ENCODE assay signal across 29 cellular contexts in genomic region chr1:6574025-6574620, GRCh38. TPM values are rescaled to one million over a fixed set of nuclear protein-coding genes. Genes with fewer than 3 reads are reported as not detected.
"Had no signal": no experiment of that assay in that cellular context is flagged by ENCODE, and none has a peak within 500 bp of the region (broad histone marks: within the 10 kb centered on the region; RNA-seq: fewer than 3 reads in every experiment).

No MANE protein-coding gene starts in this region.

- H3K4me3 ChIP-seq: body of pancreas, cardiac muscle cell, upper lobe of left lung had no signal

- H3K27ac Mint-ChIP-seq: activated CD4-positive, alpha-beta T cell treated with anti-CD3 and anti-CD28 coated beads, Interleukin-2, amount 10 ng/mL, durations not matched to agents 7 days and 5 days; activated CD8-positive, alpha-beta memory T cell treated with anti-CD3 and anti-CD28 coated beads, Interleukin-2, amount 10 ng/mL, durations not matched to agents 7 days and 5 days; activated CD8-positive, alpha-beta T cell treated with anti-CD3 and anti-CD28 coated beads for 36 hours; activated naive CD4-positive, alpha-beta T cell treated with anti-CD3 and anti-CD28 coated beads, Interleukin-2, amount 50 U/mL, for 24 hours; dendritic cell treated with granulocyte-macrophage colony-stimulating factor and Interleukin-4, amounts not matched to agents 40 ng/mL and 50 ng/mL, for 4 days; natural killer cell treated with Interleukin-12 subunit alpha and Interleukin-12 subunit beta and Interleukin-15 and Interleukin-18, amount 100 ng/mL, for 72 hours had no signal

- H3K9me3 Mint-ChIP-seq: activated CD8-positive, alpha-beta T cell treated with anti-CD3 and anti-CD28 coated beads for 36 hours; activated naive CD4-positive, alpha-beta T cell treated with anti-CD3 and anti-CD28 coated beads, Interleukin-2, amount 50 U/mL, for 24 hours; natural killer cell treated with Interleukin-12 subunit alpha and Interleukin-12 subunit beta and Interleukin-15 and Interleukin-18, amount 100 ng/mL, for 72 hours had no signal

- ATAC-seq: activated CD8-positive, alpha-beta memory T cell treated with anti-CD3 and anti-CD28 coated beads, Interleukin-2, amount 10 ng/mL, durations not matched to agents 7 days and 5 days; activated CD8-positive, alpha-beta T cell treated with anti-CD3 and anti-CD28 coated beads for 36 hours; body of pancreas; left ventricle myocardium superior; natural killer cell treated with Interleukin-12 subunit alpha and Interleukin-12 subunit beta and Interleukin-15 and Interleukin-18, amount 100 ng/mL, for 72 hours; right cardiac atrium; stimulated activated naive CD8-positive, alpha-beta T cell treated with anti-CD3 and anti-CD28 coated beads, Interleukin-15, Interleukin-2, amounts not matched to agents 100 U/mL and 50 U/mL, for 24 hours had no signal

- H3K9ac ChIP-seq: parathyroid adenoma had no signal

- H3K4me3 Mint-ChIP-seq: activated CD4-positive, alpha-beta T cell treated with anti-CD3 and anti-CD28 coated beads, Interleukin-2, amount 10 ng/mL, durations not matched to agents 7 days and 5 days; activated CD8-positive, alpha-beta memory T cell treated with anti-CD3 and anti-CD28 coated beads, Interleukin-2, amount 10 ng/mL, durations not matched to agents 7 days and 5 days; activated CD8-positive, alpha-beta T cell treated with anti-CD3 and anti-CD28 coated beads for 36 hours; activated naive CD4-positive, alpha-beta T cell treated with anti-CD3 and anti-CD28 coated beads, Interleukin-2, amount 50 U/mL, for 24 hours; dendritic cell treated with granulocyte-macrophage colony-stimulating factor and Interleukin-4, amounts not matched to agents 40 ng/mL and 50 ng/mL, for 4 days; natural killer cell treated with Interleukin-12 subunit alpha and Interleukin-12 subunit beta and Interleukin-15 and Interleukin-18, amount 100 ng/mL, for 72 hours had no signal

- H3K36me3 Mint-ChIP-seq: activated CD8-positive, alpha-beta memory T cell treated with anti-CD3 and anti-CD28 coated beads, Interleukin-2, amount 10 ng/mL, durations not matched to agents 7 days and 5 days; activated naive CD4-positive, alpha-beta T cell treated with anti-CD3 and anti-CD28 coated beads, Interleukin-2, amount 50 U/mL, for 24 hours; natural killer cell treated with Interleukin-12 subunit alpha and Interleukin-12 subunit beta and Interleukin-15 and Interleukin-18, amount 100 ng/mL, for 72 hours had no signal

- DNase-seq: activated CD4-positive, alpha-beta T cell treated with anti-CD3 and anti-CD28 coated beads, Interleukin-2, amount 10 ng/mL, durations not matched to agents 7 days and 5 days; activated CD4-positive, CD25-positive, alpha-beta regulatory T cell treated with anti-CD3 and anti-CD28 coated beads, Interleukin-2, amount 50 U/mL, for 72 hours; activated CD8-positive, alpha-beta memory T cell treated with anti-CD3 and anti-CD28 coated beads, Interleukin-2, amount 10 ng/mL, durations not matched to agents 7 days and 5 days; activated CD8-positive, alpha-beta T cell treated with anti-CD3 and anti-CD28 coated beads for 36 hours; activated effector memory CD4-positive, alpha-beta T cell treated with anti-CD3 and anti-CD28 coated beads, Interleukin-2, amount 50 U/mL, for 16 hours; activated T-cell treated with anti-CD3 and anti-CD28 coated beads for 4 hours; anterior cingulate cortex; body of pancreas; effector CD8-positive, alpha-beta T cell; hippocampal formation; left ventricle myocardium superior; midbrain; right cardiac atrium; stimulated activated CD4-positive, alpha-beta T cell treated with anti-CD3 and anti-CD28 coated beads, Interleukin-12 subunit alpha, Interleukin-12 subunit beta, amount 100 ng/mL, for 4 hours; stimulated activated CD4-positive, alpha-beta T cell treated with anti-CD3 and anti-CD28 coated beads, Interleukin-4, amount 100 ng/mL, for 4 hours; stimulated activated naive CD8-positive, alpha-beta T cell treated with anti-CD3 and anti-CD28 coated beads, Interleukin-15, Interleukin-2, amounts not matched to agents 100 U/mL and 50 U/mL, for 24 hours had no signal

- H3K27ac ChIP-seq: body of pancreas, cardiac muscle cell, parathyroid adenoma, upper lobe of left lung, VCaP had no signal

- H3K9me3 ChIP-seq: body of pancreas had no signal

- H3K27me3 ChIP-seq: cardiac muscle cell, upper lobe of left lung had no signal

- H3K27me3 Mint-ChIP-seq: activated CD8-positive, alpha-beta memory T cell treated with anti-CD3 and anti-CD28 coated beads, Interleukin-2, amount 10 ng/mL, durations not matched to agents 7 days and 5 days; activated CD8-positive, alpha-beta T cell treated with anti-CD3 and anti-CD28 coated beads for 36 hours; activated naive CD4-positive, alpha-beta T cell treated with anti-CD3 and anti-CD28 coated beads, Interleukin-2, amount 50 U/mL, for 24 hours had no signal

- H3K36me3 ChIP-seq: cardiac muscle cell, upper lobe of left lung had no signal

- H2AFZ ChIP-seq: parathyroid adenoma had no signal

RNA-seq across cellular contexts. Expression of gene TAS1R1, which starts 19.0 kb away (rescaled TPM):
- total RNA-seq: activated CD4-positive, alpha-beta T cell treated with anti-CD3 and anti-CD28 coated beads, Interleukin-2, amount 10 ng/mL, durations not matched to agents 7 days and 5 days; activated CD8-positive, alpha-beta memory T cell treated with anti-CD3 and anti-CD28 coated beads, Interleukin-2, amount 10 ng/mL, durations not matched to agents 7 days and 5 days; activated CD8-positive, alpha-beta T cell treated with anti-CD3 and anti-CD28 coated beads for 36 hours; body of pancreas; cardiac muscle cell; chondrocyte; frontal cortex; left ventricle myocardium superior; natural killer cell treated with Interleukin-12 subunit alpha and Interleukin-12 subunit beta and Interleukin-15 and Interleukin-18, amount 100 ng/mL, for 72 hours; pulmonary artery endothelial cell; right cardiac atrium; subcutaneous adipose tissue; T-helper 2 cell treated with Interferon-gamma antibody and Interleukin-4, amounts not matched to agents 100 ng/mL and 5 ng/mL, for 36 hours had no signal
- polyA plus RNA-seq: right cardiac atrium, thymus had no signal
